In the genomic region with DNA sequence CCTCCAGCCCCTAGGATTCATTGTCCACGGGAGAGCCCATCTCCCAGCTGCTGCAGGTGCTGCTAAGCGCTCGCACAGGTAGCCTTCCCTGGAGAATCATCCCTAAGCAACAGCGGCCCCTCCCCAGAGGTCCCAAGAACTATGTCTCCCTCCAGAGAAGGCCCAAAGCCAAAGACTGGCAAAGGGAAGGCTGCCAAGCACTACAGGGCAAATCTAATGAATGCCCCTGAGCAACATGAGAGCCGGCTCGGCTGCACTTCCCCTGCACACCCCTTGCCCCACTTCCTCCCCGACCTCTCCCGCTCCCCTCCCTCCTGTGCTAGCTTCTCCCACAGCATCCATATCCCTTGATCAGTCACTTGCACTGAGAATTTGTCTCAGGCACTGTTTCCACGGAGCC, we compare ENCODE assay signal across 13 cellular contexts. TPM values are rescaled to one million over a fixed set of nuclear protein-coding genes. Genes with fewer than 3 reads are reported as not detected.
DNase-seq lines count a peak whose midpoint lies in the region; ATAC-seq and TF ChIP-seq lines count a peak whose summit lies in the region.
"Had no signal": no experiment of that assay in that cellular context is flagged by ENCODE, and none has a peak within 500 bp of the region (broad histone marks: within the 10 kb centered on the region; RNA-seq: fewer than 3 reads in every experiment).

No MANE protein-coding gene starts in this region.

- CTCF ChIA-PET in T-cell (lab: Charles Lee): interaction anchor here (0.7 to 4.5 kb wide), 6 partner anchors 8 to 41 kb away, joined by 4 to 23 read pairs (median 10); no protein-coding TSS in a partner anchor

- no peaks in the 10 kb centered on the region for H3K36me3 Mint-ChIP-seq in T-cell
- no peaks in the 10 kb centered on the region for H3K36me3 Mint-ChIP-seq in endothelial cell (ENCODE audit: low read depth, unreplicated experiment)

- peaks cover 0 to 16% (median 6%) of the 10 kb centered on the region in 11 experiments; a peak in 10 of 22 replicates for H3K9me3 ChIP-seq in BLaER1 treated with 17β-estradiol and CSF1 and Interleukin-3, amounts not matched to agents 10 nM and 100 nM (replicated peaks in 1 of 11)
- H3K9me3 ChIP-seq: thyroid gland had no signal

- H3K4me1 ChIP-seq in BLaER1 treated with 17β-estradiol and CSF1 and Interleukin-3, amounts not matched to agents 10 nM and 100 nM: peaks cover 37 to 76% (median 60%) of the 10 kb centered on the region in 10 experiments

- peak overlapping the region; percentile 71 to 84 (median 74) for H3K4me3 Mint-ChIP-seq in T-cell
- H3K4me3 Mint-ChIP-seq in endothelial cell (ENCODE audit: unreplicated experiment): no peak overlapping the region

- H3K27ac Mint-ChIP-seq in T-cell: peak overlapping the region; percentile 99
- no peak overlapping the region for H3K27ac Mint-ChIP-seq in endothelial cell (ENCODE audit: unreplicated experiment)

- H3K27me3 ChIP-seq in BLaER1 treated with 17β-estradiol and CSF1 and Interleukin-3, amounts not matched to agents 10 nM and 100 nM: 0 out of 22 replicates have a peak, but pooled peaks cover 0 to 4% (median 0%) of the 10 kb centered on the region in 11 experiments
- H3K27me3 ChIP-seq in kidney epithelial cell (ENCODE audit: control insufficient read depth, insufficient read depth, low read length): no peaks in the 10 kb centered on the region
- H3K27me3 ChIP-seq: thyroid gland had no signal

- POLR2A ChIA-PET in T-cell (lab: Charles Lee): no interaction called here

- H3K27me3 Mint-ChIP-seq in T-cell (no peaks in the 10 kb centered on the region), endothelial cell (ENCODE audit: unreplicated experiment) (peaks cover 5% of the 10 kb centered on the region)

- H3K4me3 ChIP-seq in BLaER1 treated with 17β-estradiol and CSF1 and Interleukin-3, amounts not matched to agents 10 nM and 100 nM: no peak overlapping the region
- H3K4me3 ChIP-seq in kidney epithelial cell (ENCODE audit: low read depth, low read length): peak overlapping the region; percentile 14
- H3K4me3 ChIP-seq: thyroid gland had no signal

- TF ChIP-seq CTCF in kidney epithelial cell (IDR thresholded peaks at IDR 0.05; ENCODE audit: insufficient read depth, low read length, poor library complexity, severe bottlenecking): no peak
- TF ChIP-seq CTCF in endothelial cell (IDR thresholded peaks at IDR 0.05; ENCODE audit: unreplicated experiment): no peak

- H3K9me3 Mint-ChIP-seq in T-cell: no peaks in the 10 kb centered on the region
- no peaks in the 10 kb centered on the region for H3K9me3 Mint-ChIP-seq in endothelial cell (ENCODE audit: unreplicated experiment)

- DNase-seq in DMS79 treated with DMSO at 0.1 percent for 48 hours (lab: John Stamatoyannopoulos, UW): peak; percentile 51
- no peak for DNase-seq in DMS79 (lab: John Stamatoyannopoulos, UW)
- peak in 3 of 34 experiments; percentile 7 to 29 (median 17) for DNase-seq in T-cell
- DNase-seq in kidney epithelial cell (ENCODE audit: low read depth): no peak
- no peak for DNase-seq in endothelial cell (ENCODE audit: low spot score)
- no peak for DNase-seq in NCI-H2227 treated with DMSO at 0.1 percent for 48 hours (lab: John Stamatoyannopoulos, UW)
- DNase-seq: DMS153, RPMI8226, thyroid gland had no signal

- H3K27ac ChIP-seq in BLaER1 treated with 17β-estradiol and CSF1 and Interleukin-3, amounts not matched to agents 10 nM and 100 nM: no peak overlapping the region
- H3K27ac ChIP-seq: 22Rv1, thyroid gland had no signal

- no peaks in the 10 kb centered on the region; a peak in 1 of 22 replicates for H4K20me1 ChIP-seq in BLaER1 treated with 17β-estradiol and CSF1 and Interleukin-3, amounts not matched to agents 10 nM and 100 nM

- ATAC-seq in T-cell (replicated peaks in 1 of 4): no peak
- no peak for ATAC-seq in HG02571 (IDR thresholded peaks at IDR 0.05; ENCODE audit: unreplicated experiment)
- ATAC-seq: HCT116 had no signal

- H3K36me3 ChIP-seq in BLaER1 treated with 17β-estradiol and CSF1 and Interleukin-3, amounts not matched to agents 10 nM and 100 nM: no peaks in the 10 kb centered on the region
- no peaks in the 10 kb centered on the region for H3K36me3 ChIP-seq in kidney epithelial cell (ENCODE audit: control insufficient read depth, insufficient read depth, low read length)
- H3K36me3 ChIP-seq: thyroid gland had no signal

- H3K4me2 ChIP-seq in BLaER1 treated with 17β-estradiol and CSF1 and Interleukin-3, amounts not matched to agents 10 nM and 100 nM: peak overlapping the region; percentile 78 to 89 (median 82)

- H3K4me1 Mint-ChIP-seq in T-cell (peaks cover 90 to 97% (median 94%) of the 10 kb centered on the region in 3 donors), endothelial cell (ENCODE audit: unreplicated experiment) (peaks cover 39% of the 10 kb centered on the region)

- H3K9ac ChIP-seq in BLaER1 treated with 17β-estradiol and CSF1 and Interleukin-3, amounts not matched to agents 10 nM and 100 nM: no peak overlapping the region

RNA-seq across cellular contexts. Expression of gene COL6A3, which starts 20.0 kb away (rescaled TPM):
- total RNA-seq in T-cell (1 to 10 TPM; 1.5 to 2.9 (median 2.5) TPM), kidney epithelial cell (81.9 and 124 TPM in 2 replicates), endothelial cell (ENCODE audit: unreplicated experiment) (1.6 TPM)

RNA-seq across cellular contexts. Expression of gene MLPH, which starts 53.1 kb away (rescaled TPM):
- 1 to 10 TPM in 1 of 5 donors, under 1 TPM in 2, not detected in 2; 0.55 to 1.4 (median 0.72) TPM for total RNA-seq in T-cell
- 27.3 and 44.6 TPM in 2 replicates for total RNA-seq in kidney epithelial cell
- 0.36 TPM for total RNA-seq in endothelial cell (ENCODE audit: unreplicated experiment)

Comparison
In these comparisons a context has a peak if more than half of its experiments do, and no peak if none do; other contexts are left out.
1. RNA of gene COL6A3, which starts 20.0 kb away (total RNA-seq): 81.9 to 124 TPM in kidney epithelial cell; 1.5 to 2.9 TPM in T-cell and 1.6 TPM in endothelial cell (single experiment); every median in the first group is over 10 times any median in the second.
2. RNA of gene MLPH, which starts 53.1 kb away (total RNA-seq): 27.3 to 44.6 TPM in kidney epithelial cell; 0.55 to 1.4 TPM in T-cell and 0.36 TPM in endothelial cell (single experiment); every median in the first group is over 10 times any median in the second.